In the genomic region with DNA sequence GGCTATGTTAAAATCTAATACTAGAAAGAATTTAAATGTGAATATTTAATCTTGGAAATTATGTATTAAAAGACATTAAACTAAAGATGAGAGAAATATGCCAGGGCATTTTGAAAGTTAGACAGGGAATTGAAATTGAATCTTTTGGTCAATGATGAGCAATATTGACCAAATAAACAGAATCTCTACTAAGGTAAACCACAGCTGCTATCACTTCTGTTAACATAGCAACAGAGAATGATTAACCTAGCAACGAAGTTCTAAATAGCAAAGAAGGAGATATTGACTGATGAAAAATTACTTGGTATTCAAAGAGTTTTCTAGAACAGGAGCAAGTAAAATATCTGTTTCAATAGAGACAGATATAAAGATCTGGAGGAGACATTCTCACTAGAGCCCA, we compare ENCODE assay signal across 20 cellular contexts. TPM values are rescaled to one million over a fixed set of nuclear protein-coding genes. Genes with fewer than 3 reads are reported as not detected.
DNase-seq lines count a peak whose midpoint lies in the region; ATAC-seq and FAIRE-seq lines count a peak whose summit lies in the region.
"Had no signal": no experiment of that assay in that cellular context is flagged by ENCODE, and none has a peak within 500 bp of the region (broad histone marks: within the 10 kb centered on the region; RNA-seq: fewer than 3 reads in every experiment).

No MANE protein-coding gene starts in this region.

- H3K4me1 ChIP-seq in CD4-positive, alpha-beta memory T cell (ENCODE audit: insufficient read depth, low read length): no peaks in the 10 kb centered on the region
- H3K4me1 ChIP-seq: BLaER1 treated with 17β-estradiol and CSF1 and Interleukin-3, amounts not matched to agents 10 nM and 100 nM; upper lobe of left lung had no signal

- no peaks in the 10 kb centered on the region for H3K27me3 ChIP-seq in CD4-positive, alpha-beta memory T cell (ENCODE audit: insufficient read depth, low read length)
- H3K27me3 ChIP-seq: BLaER1 treated with 17β-estradiol and CSF1 and Interleukin-3, amounts not matched to agents 10 nM and 100 nM; upper lobe of left lung had no signal

- H3K4me3 Mint-ChIP-seq in CD4-positive, alpha-beta memory T cell: no peak overlapping the region
- H3K4me3 Mint-ChIP-seq: activated naive CD8-positive, alpha-beta T cell treated with anti-CD3 and anti-CD28 coated beads for 36 hours; activated T-cell treated with anti-CD3 and anti-CD28 coated beads, Interleukin-2, amount 50 U/mL, for 24 hours; stimulated activated memory B cell treated with anti-CD40 and anti-IgM and Interleukin-4, amounts not matched to agents 10 μg/mL and 1 μg/mL and 100 μg/mL, for 72 hours had no signal

- no peaks in the 10 kb centered on the region for H3K9me3 Mint-ChIP-seq in CD4-positive, alpha-beta memory T cell
- H3K9me3 Mint-ChIP-seq: activated naive CD8-positive, alpha-beta T cell treated with anti-CD3 and anti-CD28 coated beads for 36 hours; activated T-cell treated with anti-CD3 and anti-CD28 coated beads, Interleukin-2, amount 50 U/mL, for 24 hours; stimulated activated memory B cell treated with anti-CD40 and anti-IgM and Interleukin-4, amounts not matched to agents 10 μg/mL and 1 μg/mL and 100 μg/mL, for 72 hours had no signal

- no peak overlapping the region for H3K4me3 ChIP-seq in CD4-positive, alpha-beta memory T cell (ENCODE audit: low read length in 2 of 2)
- H3K4me3 ChIP-seq: BLaER1 treated with 17β-estradiol and CSF1 and Interleukin-3, amounts not matched to agents 10 nM and 100 nM; upper lobe of left lung had no signal

- no peaks in the 10 kb centered on the region for H3K9me3 ChIP-seq in CD4-positive, alpha-beta memory T cell (ENCODE audit: control insufficient read depth in 1 of 2, low read length in 2 of 2)
- H3K9me3 ChIP-seq: BLaER1 treated with 17β-estradiol and CSF1 and Interleukin-3, amounts not matched to agents 10 nM and 100 nM; upper lobe of left lung had no signal

- no peaks in the 10 kb centered on the region for H3K36me3 ChIP-seq in CD4-positive, alpha-beta memory T cell (ENCODE audit: insufficient read depth, low read length)
- H3K36me3 ChIP-seq: BLaER1 treated with 17β-estradiol and CSF1 and Interleukin-3, amounts not matched to agents 10 nM and 100 nM; upper lobe of left lung had no signal

- DNase-seq in renal cortical epithelial cell (ENCODE audit: low read depth): peak; percentile 10
- no peak for DNase-seq in CD4-positive, alpha-beta memory T cell
- no peak for DNase-seq in urothelium cell line (ENCODE audit: low spot score)
- DNase-seq: activated CD4-positive, alpha-beta T cell treated with anti-CD3 and anti-CD28 coated beads, Interleukin-2, amount 50 U/mL, for 1 hour; activated naive CD8-positive, alpha-beta T cell treated with anti-CD3 and anti-CD28 coated beads for 36 hours; activated T-cell treated with anti-CD3 and anti-CD28 coated beads, Interleukin-2, amount 50 U/mL, for 24 hours; DMS79 treated with DMSO at 0.1 percent for 48 hours; kidney glomerular epithelial cell; NCI-H1694 treated with DMSO at 0.1 percent for 48 hours; NCI-H510A treated with DMSO at 0.1 percent for 48 hours; PC-3; upper lobe of left lung had no signal

- peak; percentile 65 for ATAC-seq in GM19023 (IDR thresholded peaks at IDR 0.05; ENCODE audit: unreplicated experiment)
- peak; percentile 53 for ATAC-seq in HG02610 (IDR thresholded peaks at IDR 0.05; ENCODE audit: unreplicated experiment)
- ATAC-seq in HG03159 (IDR thresholded peaks at IDR 0.05; ENCODE audit: unreplicated experiment): peak; percentile 81
- no peak for ATAC-seq in HG03108 (IDR thresholded peaks at IDR 0.05; ENCODE audit: unreplicated experiment)
- ATAC-seq: PC-3; stimulated activated memory B cell treated with anti-CD40 and anti-IgM and Interleukin-4, amounts not matched to agents 10 μg/mL and 1 μg/mL and 100 μg/mL, for 72 hours had no signal

- FAIRE-seq in urothelium cell line (lab: Jason Lieb, UNC): no peak
- FAIRE-seq: bronchial epithelial cell had no signal

- no peaks in the 10 kb centered on the region for H3K4me1 Mint-ChIP-seq in CD4-positive, alpha-beta memory T cell
- H3K4me1 Mint-ChIP-seq: activated naive CD8-positive, alpha-beta T cell treated with anti-CD3 and anti-CD28 coated beads for 36 hours; stimulated activated memory B cell treated with anti-CD40 and anti-IgM and Interleukin-4, amounts not matched to agents 10 μg/mL and 1 μg/mL and 100 μg/mL, for 72 hours had no signal

- H3K36me3 Mint-ChIP-seq in CD4-positive, alpha-beta memory T cell: no peaks in the 10 kb centered on the region
- H3K36me3 Mint-ChIP-seq: activated naive CD8-positive, alpha-beta T cell treated with anti-CD3 and anti-CD28 coated beads for 36 hours; stimulated activated memory B cell treated with anti-CD40 and anti-IgM and Interleukin-4, amounts not matched to agents 10 μg/mL and 1 μg/mL and 100 μg/mL, for 72 hours had no signal

- POLR2A ChIA-PET in CD4-positive, alpha-beta memory T cell (lab: Charles Lee; ENCODE audit: partially characterized antibody): no interaction called here

- intact Hi-C loops in CD4-positive, alpha-beta memory T cell (cut with micrococcal nuclease): no loop called here

- no peak overlapping the region for H3K27ac Mint-ChIP-seq in CD4-positive, alpha-beta memory T cell
- H3K27ac Mint-ChIP-seq: activated naive CD8-positive, alpha-beta T cell treated with anti-CD3 and anti-CD28 coated beads for 36 hours; activated T-cell treated with anti-CD3 and anti-CD28 coated beads, Interleukin-2, amount 50 U/mL, for 24 hours; stimulated activated memory B cell treated with anti-CD40 and anti-IgM and Interleukin-4, amounts not matched to agents 10 μg/mL and 1 μg/mL and 100 μg/mL, for 72 hours had no signal

- peaks cover 1% of the 10 kb centered on the region in 2 donors for H3K27me3 Mint-ChIP-seq in CD4-positive, alpha-beta memory T cell
- H3K27me3 Mint-ChIP-seq: stimulated activated memory B cell treated with anti-CD40 and anti-IgM and Interleukin-4, amounts not matched to agents 10 μg/mL and 1 μg/mL and 100 μg/mL, for 72 hours had no signal

- CTCF ChIA-PET in CD4-positive, alpha-beta memory T cell (lab: Charles Lee; ENCODE audit: partially characterized antibody): no interaction called here

- no peak overlapping the region for H3K27ac ChIP-seq in CD4-positive, alpha-beta memory T cell (ENCODE audit: low read depth, low read length)
- H3K27ac ChIP-seq: BLaER1 treated with 17β-estradiol and CSF1 and Interleukin-3, amounts not matched to agents 10 nM and 100 nM; upper lobe of left lung had no signal

RNA-seq across cellular contexts. Expression of a gene that starts 45.2 kb away (rescaled TPM):
- 0.17 and 0.55 TPM in 2 replicates for total RNA-seq in renal cortical epithelial cell
- not detected for total RNA-seq in CD4-positive, alpha-beta memory T cell
- polyA plus RNA-seq in CD4-positive, alpha-beta memory T cell: not detected
- total RNA-seq: activated naive CD8-positive, alpha-beta T cell treated with anti-CD3 and anti-CD28 coated beads for 36 hours; bronchial epithelial cell; mononuclear cell; PC-3 had no signal
